14 cellular contexts compared by ENCODE assay signal in the genomic region with DNA sequence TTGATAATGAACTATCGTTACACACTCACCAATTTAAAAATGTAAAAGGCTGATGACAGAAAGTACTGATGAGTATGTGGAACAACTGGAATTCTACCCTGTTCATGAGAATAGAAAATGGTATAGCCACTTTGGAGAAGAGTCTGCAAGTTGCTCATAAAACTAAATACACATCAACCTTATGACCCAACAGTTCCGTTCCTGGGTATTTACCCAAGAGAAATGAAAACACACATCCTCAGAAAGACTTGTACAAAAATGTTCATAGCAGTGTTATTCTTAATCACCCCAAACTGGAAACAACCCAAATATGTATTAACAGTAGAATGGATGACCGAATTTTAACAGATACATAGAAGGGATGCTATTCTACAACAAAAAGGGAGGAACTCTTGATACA.
"Had no signal": no experiment of that assay in that cellular context is flagged by ENCODE, and none has a peak within 500 bp of the region (broad histone marks: within the 10 kb centered on the region; RNA-seq: fewer than 3 reads in every experiment).

No MANE protein-coding gene starts in this region.

- H3K4me3 ChIP-seq: adrenal gland, ascending aorta, hepatocyte, thoracic aorta, vagina had no signal

- H3K4me1 ChIP-seq: adrenal gland, vagina had no signal

- H3K36me3 ChIP-seq: adrenal gland, ascending aorta, thoracic aorta, vagina had no signal

- H3K9me3 ChIP-seq: adrenal gland, ascending aorta, thoracic aorta, vagina had no signal

- H3K27ac ChIP-seq: adrenal gland, hepatocyte, thoracic aorta, vagina had no signal

- DNase-seq: activated T-cell treated with anti-CD3 and anti-CD28 coated beads, Interleukin-2, amount 50 U/mL, for 1 hour; adrenal gland; cerebellar nuclear complex; cortex of kidney; foreskin melanocyte; left ventricle myocardium superior; naive B cell; stimulated activated CD4-positive, alpha-beta T cell treated with anti-CD3 and anti-CD28 coated beads, Interleukin-4, amount 100 ng/mL, for 24 hours; stimulated activated naive CD4-positive, alpha-beta T cell treated with Interleukin-2 at 50 U/mL for 16 hours; T-helper 1 cell had no signal
